Comparison of ENCODE assay signal across 20 cellular contexts in the genomic region with DNA sequence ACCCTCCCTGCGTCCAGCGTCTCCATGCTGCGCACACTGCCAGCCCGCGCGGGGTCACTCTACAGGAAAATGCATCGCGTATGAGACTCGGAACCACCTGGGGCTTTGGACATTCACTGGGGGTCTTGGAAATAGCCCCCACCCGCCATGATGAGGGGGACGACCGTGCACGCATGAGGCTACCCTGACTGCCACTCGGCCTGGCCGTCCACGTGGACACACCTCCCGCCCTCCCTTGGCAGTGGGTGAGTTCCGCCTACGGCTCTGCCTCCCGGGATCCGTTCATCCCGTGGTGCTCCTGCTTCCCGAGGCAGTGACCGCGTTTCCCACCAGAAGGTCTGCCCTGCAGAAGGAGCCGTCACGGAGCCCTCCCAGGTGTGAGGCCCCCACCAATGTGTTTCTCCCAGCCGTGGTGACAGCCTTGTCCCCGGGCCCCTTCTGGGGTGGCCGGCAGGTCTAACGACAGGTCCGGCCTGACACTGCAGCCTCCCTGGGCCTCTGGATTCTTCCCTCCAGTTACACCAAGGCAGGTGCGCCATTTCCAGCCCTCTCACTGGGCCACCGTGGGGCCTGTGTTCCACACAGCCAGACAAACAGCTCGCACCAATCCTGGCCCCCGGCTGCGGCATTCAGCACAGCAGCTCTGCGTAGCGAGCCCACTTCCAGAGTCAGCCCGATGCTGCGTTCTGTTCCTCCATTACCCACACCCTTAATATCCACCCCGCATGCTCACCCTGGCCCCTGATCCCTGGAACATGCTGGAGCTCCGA. TPM values are rescaled to one million over a fixed set of nuclear protein-coding genes. Genes with fewer than 3 reads are reported as not detected.
DNase-seq lines count a peak whose midpoint lies in the region; ATAC-seq, FAIRE-seq and TF ChIP-seq lines count a peak whose summit lies in the region.
"Had no signal": no experiment of that assay in that cellular context is flagged by ENCODE, and none has a peak within 500 bp of the region (broad histone marks: within the 10 kb centered on the region; RNA-seq: fewer than 3 reads in every experiment).

No MANE protein-coding gene starts in this region.

- H2AFZ ChIP-seq in HepG2 (ENCODE audit: low read length) (no peak overlapping the region), neuronal stem cell (ENCODE audit: low read length) (no peak overlapping the region)

- peak overlapping the region; percentile 42 for H2BK5ac ChIP-seq in neuronal stem cell (ENCODE audit: low read length)

- BruUV-seq in HepG2 (replicated peaks; lab: Mats Ljungman, UMichigan): no TSS peak

- no peak overlapping the region for H3K14ac ChIP-seq in neuronal stem cell (ENCODE audit: low read length)

- peaks cover 21 to 89% of the 10 kb centered on the region in 2 experiments for H3K27me3 ChIP-seq in HepG2 (ENCODE audit: control insufficient read depth in 1 of 2, insufficient read depth in 2 of 2, low read length in 2 of 2)
- H3K27me3 ChIP-seq in right lobe of liver: no peaks in the 10 kb centered on the region
- H3K27me3 ChIP-seq in neuronal stem cell (ENCODE audit: control insufficient read depth in 3 of 3, insufficient read depth in 3 of 3, low read depth in 1 of 3, low read length in 3 of 3): peaks cover 0 to 35% (median 3%) of the 10 kb centered on the region in 3 experiments

- in situ Hi-C loops in HepG2 (cut with HindIII; ENCODE audit: extremely low pct_ligation_motif_present, low pct_unique_long_range_greater_than_20kb): no loop called here

- H3K9ac ChIP-seq in HepG2 (ENCODE audit: insufficient read depth, low read depth, low read length) (no peak overlapping the region), neuronal stem cell (ENCODE audit: low read depth, low read length, poor library complexity) (no peak overlapping the region)
- H3K9ac ChIP-seq: BLaER1 treated with 17β-estradiol and CSF1 and Interleukin-3, amounts not matched to agents 10 nM and 100 nM had no signal

- CTCF ChIA-PET in HepG2 (lab: Yijun Ruan, JAX; ENCODE audit: low intra/inter-chr PET ratio, low total read pairs): no interaction called here

- no peaks in the 10 kb centered on the region for H3K4me1 ChIP-seq in HepG2 (ENCODE audit: insufficient read depth, low read length)
- H3K4me1 ChIP-seq in right lobe of liver: no peaks in the 10 kb centered on the region
- H3K4me1 ChIP-seq in neuronal stem cell (ENCODE audit: control insufficient read depth in 2 of 2, insufficient read depth in 1 of 2, low read depth in 1 of 2, low read length in 2 of 2): peaks cover 7 to 16% of the 10 kb centered on the region in 2 donors
- H3K4me1 ChIP-seq: A549, Caco-2 had no signal

- H4K8ac ChIP-seq in neuronal stem cell (ENCODE audit: low read depth, low read length): no peak overlapping the region

- no peak overlapping the region for H3K4me3 ChIP-seq in HepG2 (replicated peaks in 1 of 3; ENCODE audit: insufficient read depth in 1 of 3, low read depth in 2 of 3, low read length in 3 of 3)
- H3K4me3 ChIP-seq in right lobe of liver: no peak overlapping the region
- H3K4me3 ChIP-seq in neuronal stem cell (ENCODE audit: low read length in 2 of 2): no peak overlapping the region
- H3K4me3 ChIP-seq: A549; BLaER1 treated with 17β-estradiol and CSF1 and Interleukin-3, amounts not matched to agents 10 nM and 100 nM had no signal

- H3K36me3 ChIP-seq in HepG2 (replicated peaks in 1 of 2; ENCODE audit: control insufficient read depth in 1 of 2, insufficient read depth in 2 of 2, low read length in 2 of 2) (no peaks in the 10 kb centered on the region), right lobe of liver (no peaks in the 10 kb centered on the region), neuronal stem cell (replicated peaks in 1 of 2; ENCODE audit: control insufficient read depth in 2 of 2, insufficient read depth in 2 of 2, low read length in 2 of 2) (no peaks in the 10 kb centered on the region)
- H3K36me3 ChIP-seq: BLaER1 treated with 17β-estradiol and CSF1 and Interleukin-3, amounts not matched to agents 10 nM and 100 nM had no signal

- H3K79me2 ChIP-seq in HepG2 (ENCODE audit: insufficient read depth, low read length): no peaks in the 10 kb centered on the region

- H2AK5ac ChIP-seq in neuronal stem cell (ENCODE audit: low read depth, low read length): no peak overlapping the region

- H3K79me1 ChIP-seq in neuronal stem cell (ENCODE audit: low read depth, low read length): no peaks in the 10 kb centered on the region

- TF ChIP-seq CTCF in HepG2 (CRISPR knock-in tag; IDR thresholded peaks at IDR 0.05) (no peak), right lobe of liver (IDR thresholded peaks at IDR 0.05) (no peak)

- no peak overlapping the region for H3K18ac ChIP-seq in neuronal stem cell (ENCODE audit: low read length)

- no peak for TF ChIP-seq RAD21 in HepG2 (CRISPR knock-in tag; IDR thresholded peaks at IDR 0.05)

- H3K4me2 ChIP-seq in HepG2 (ENCODE audit: low read depth, low read length): no peak overlapping the region
- no peak overlapping the region for H3K4me2 ChIP-seq in neuronal stem cell (ENCODE audit: insufficient read depth, low read length, poor library complexity, severe bottlenecking)
- H3K4me2 ChIP-seq: A549 had no signal

- no peak overlapping the region for H4K91ac ChIP-seq in neuronal stem cell (ENCODE audit: low read depth, low read length, poor library complexity)

- H3K23ac ChIP-seq in neuronal stem cell (ENCODE audit: low read depth, low read length, poor library complexity): peak overlapping the region; percentile 2

- H2BK120ac ChIP-seq in neuronal stem cell (ENCODE audit: low read depth, low read length): no peak overlapping the region

- POLR2A ChIA-PET in HepG2 (lab: Yijun Ruan, JAX): no interaction called here

- peak overlapping the region; percentile 19 for H2BK15ac ChIP-seq in neuronal stem cell (ENCODE audit: low read length)

- FAIRE-seq in HepG2 (lab: Jason Lieb, UNC): no peak
- FAIRE-seq: A549, D721Med, G401.6, GM12891, GM19239 had no signal

- no peak overlapping the region for H2BK12ac ChIP-seq in neuronal stem cell (ENCODE audit: low read length)

- intact Hi-C loops in HepG2 (cut with micrococcal nuclease; ENCODE audit: unreplicated experiment): no loop called here
- intact Hi-C loops in right lobe of liver (cut with DNase I): no loop called here

- no peak overlapping the region for H3K4ac ChIP-seq in neuronal stem cell (ENCODE audit: low read length)

- TF ChIP-seq POLR2A in HepG2 (IDR thresholded peaks at IDR 0.05; ENCODE audit: insufficient read depth in 1 of 2, low read depth in 2 of 2, low read length in 2 of 2) (no peak), right lobe of liver (IDR thresholded peaks at IDR 0.05) (no peak)

- H4K20me1 ChIP-seq in HepG2 (ENCODE audit: insufficient read depth, low read length): peaks cover 7% of the 10 kb centered on the region; the same call in 1 of the 2 replicates

- no peak for TF ChIP-seq EP300 in HepG2 (IDR thresholded peaks at IDR 0.05; ENCODE audit: low read depth in 2 of 2, low read length in 2 of 2)
- TF ChIP-seq EP300 in HepG2 (CRISPR knock-in tag; IDR thresholded peaks at IDR 0.05; ENCODE audit: borderline replicate concordance): no peak

- WGBS in HepG2 (ENCODE audit: low lambda C conversion rate): 44% methylated on average over 21 of the region's 43 CpGs
- WGBS in right lobe of liver (ENCODE audit: insufficient coverage, low coverage, low lambda C conversion rate, missing lambda C conversion rate): 81% methylated on average over 9 of the region's 43 CpGs
- WGBS in neuronal stem cell (ENCODE audit: extremely low coverage in 2 of 2, insufficient read length in 2 of 2, insufficient replicate concordance in 1 of 2), 2 donors: no CpG with 5 or more reads among the region's 43 CpGs

- no peak for DNase-seq in HepG2 (ENCODE audit: low spot score)
- no peak for DNase-seq in right lobe of liver
- no peak for DNase-seq in neuronal stem cell (ENCODE audit: low spot score)
- no peak for DNase-seq in activated CD4-positive, CD25-positive, alpha-beta regulatory T cell treated with anti-CD3 and anti-CD28 coated beads, Interleukin-2, amount 50 U/mL, for 72 hours
- DNase-seq in mucosa of gallbladder (ENCODE audit: low spot score): no peak
- DNase-seq: AML-193; Caco-2; Calu3; CD4-positive, alpha-beta T cell; DMS79 treated with DMSO at 0.1 percent for 48 hours had no signal

- no peak overlapping the region for H3K27ac ChIP-seq in HepG2 (ENCODE audit: extremely low read length, insufficient read depth, low read length)
- H3K27ac ChIP-seq in right lobe of liver: no peak overlapping the region
- no peak overlapping the region for H3K27ac ChIP-seq in neuronal stem cell (replicated peaks; ENCODE audit: low read length)
- H3K27ac ChIP-seq: 22Rv1; A549; BLaER1 treated with 17β-estradiol and CSF1 and Interleukin-3, amounts not matched to agents 10 nM and 100 nM; C4-2B had no signal

- no peak for ATAC-seq in HepG2
- ATAC-seq in right lobe of liver: no peak
- ATAC-seq: A549; CD8-positive, alpha-beta T cell had no signal

- H3K9me3 ChIP-seq in HepG2 (ENCODE audit: low read length): no peaks in the 10 kb centered on the region
- H3K9me3 ChIP-seq in right lobe of liver: no peaks in the 10 kb centered on the region
- peaks cover 0 to 6% of the 10 kb centered on the region in 2 donors for H3K9me3 ChIP-seq in neuronal stem cell (replicated peaks in 1 of 2; ENCODE audit: control insufficient read depth in 2 of 2, insufficient read depth in 1 of 2, low read depth in 1 of 2, low read length in 2 of 2)
- H3K9me3 ChIP-seq: A549, Caco-2 had no signal

RNA-seq across cellular contexts. Expression of gene GALNT9, which starts 11.1 kb away (rescaled TPM):
- 0.04 TPM in 1 of 2 replicates, not detected in the other for total RNA-seq in HepG2 (2016; rRNA removed; fragmentation: Illumina TruSeq; extraction: Trizol)
- total RNA-seq in HepG2 (2016; cell fraction: cytosol; rRNA removed; fragmentation: Illumina TruSeq; extraction: Trizol; ENCODE audit: low read depth): not detected in 2 replicates
- total RNA-seq in HepG2 (2016; cell fraction: insoluble cytoplasmic fraction; rRNA removed; fragmentation: Illumina TruSeq; extraction: Trizol): not detected in 2 replicates
- 0.09 TPM in 1 of 2 replicates, not detected in the other for total RNA-seq in HepG2 (2016; cell fraction: membrane; rRNA removed; fragmentation: Illumina TruSeq; extraction: Trizol)
- not detected in 2 replicates for total RNA-seq in HepG2 (2016; cell fraction: nucleus; rRNA removed; fragmentation: Illumina TruSeq; extraction: Trizol)
- not detected in 2 replicates for polyA plus RNA-seq in HepG2 (2011; rRNA removed)
- not detected in 2 replicates for polyA plus RNA-seq in HepG2 (2011; cell fraction: cytosol; rRNA removed)
- polyA plus RNA-seq in HepG2 (2011; cell fraction: nucleus; rRNA removed): not detected in 2 replicates
- polyA plus RNA-seq in HepG2 (2012): not detected in 2 replicates
- polyA plus RNA-seq in HepG2 (2016; cell fraction: cytosol; fragmentation: Illumina TruSeq; extraction: Trizol; ENCODE audit: low read depth): not detected in 2 replicates
- not detected in 2 replicates for polyA plus RNA-seq in HepG2 (2016; cell fraction: insoluble cytoplasmic fraction; fragmentation: Illumina TruSeq; extraction: Trizol; ENCODE audit: low read depth)
- polyA plus RNA-seq in HepG2 (2016; cell fraction: membrane; fragmentation: Illumina TruSeq; extraction: Trizol; ENCODE audit: low read depth): not detected in 2 replicates
- not detected in 2 replicates for polyA plus RNA-seq in HepG2 (2016; cell fraction: nucleus; fragmentation: Illumina TruSeq; extraction: Trizol; ENCODE audit: insufficient read depth, low read depth)
- polyA minus RNA-seq in HepG2 (2011; rRNA and poly(A)+ RNA removed; ENCODE audit: low replicate concordance): 10.1 TPM in 1 of 2 replicates, not detected in the other
- polyA minus RNA-seq in HepG2 (2011; cell fraction: cytosol; rRNA and poly(A)+ RNA removed): not detected in 2 replicates
- polyA minus RNA-seq in HepG2 (2011; cell fraction: nucleus; rRNA and poly(A)+ RNA removed): not detected in 2 replicates
- total RNA-seq in right lobe of liver: not detected
- polyA plus RNA-seq in neuronal stem cell (2013, experiment 1 of 2): 0.13 TPM
- polyA plus RNA-seq in neuronal stem cell (2013, experiment 2 of 2): 0.14 TPM
- total RNA-seq in mucosa of gallbladder: 0.12 TPM
- total RNA-seq: CD4-positive, alpha-beta T cell; CD8-positive, alpha-beta T cell had no signal
- polyA plus RNA-seq: BJ had no signal
